ENCODE assay signal across 9 cellular contexts in the genomic region with DNA sequence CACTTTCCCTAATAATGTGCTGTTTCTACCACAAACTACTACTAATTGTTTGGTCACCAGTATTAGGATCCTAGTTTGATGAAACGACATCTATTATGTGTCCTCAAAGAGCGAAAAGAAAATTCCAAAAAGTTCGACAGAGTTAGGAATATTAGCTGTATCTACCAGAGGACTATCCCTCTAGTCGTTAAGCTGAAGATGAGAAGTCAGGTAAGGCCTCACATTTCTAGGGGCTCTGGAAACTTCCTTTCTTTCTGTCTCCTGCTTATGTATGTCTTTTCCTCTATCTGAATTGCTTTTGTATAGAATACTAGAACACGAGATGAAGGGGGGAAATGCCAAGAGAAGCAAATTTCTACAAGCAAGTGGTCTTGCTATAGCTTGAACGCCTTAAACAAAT. TPM values are rescaled to one million over a fixed set of nuclear protein-coding genes. Genes with fewer than 3 reads are reported as not detected.
DNase-seq lines count a peak whose midpoint lies in the region; ATAC-seq and TF ChIP-seq lines count a peak whose summit lies in the region.
"Had no signal": no experiment of that assay in that cellular context is flagged by ENCODE, and none has a peak within 500 bp of the region (broad histone marks: within the 10 kb centered on the region; RNA-seq: fewer than 3 reads in every experiment).

No MANE protein-coding gene starts in this region.

- 56% methylated on average over 6 of the region's 6 CpGs for WGBS in SK-N-SH (ENCODE audit: low lambda C conversion rate)

- TF ChIP-seq RAD21 in SK-N-SH (IDR thresholded peaks at IDR 0.05; ENCODE audit: low read length): no peak

- no peaks in the 10 kb centered on the region for H3K9me2 ChIP-seq in SK-N-SH

- peak overlapping the region; percentile 96 for H3K9ac ChIP-seq in SK-N-SH

- TF ChIP-seq CTCF in SK-N-SH (IDR thresholded peaks at IDR 0.05): no peak

- H3K36me3 Mint-ChIP-seq in activated T-helper 17 cell treated with anti-CD3 and anti-CD28 coated beads, Interleukin-2, amount 50 U/mL, for 72 hours (ENCODE audit: low read depth): peaks cover 20% of the 10 kb centered on the region
- peaks cover under 1% of the 10 kb centered on the region for H3K36me3 Mint-ChIP-seq in stimulated activated memory B cell treated with anti-CD40 and anti-IgM and Interleukin-4, amounts not matched to agents 10 μg/mL and 1 μg/mL and 100 μg/mL, for 72 hours

- no peaks in the 10 kb centered on the region for H3K9me3 Mint-ChIP-seq in activated T-helper 17 cell treated with anti-CD3 and anti-CD28 coated beads, Interleukin-2, amount 50 U/mL, for 72 hours
- H3K9me3 Mint-ChIP-seq in stimulated activated memory B cell treated with anti-CD40 and anti-IgM and Interleukin-4, amounts not matched to agents 10 μg/mL and 1 μg/mL and 100 μg/mL, for 72 hours: no peaks in the 10 kb centered on the region

- peaks cover 65% of the 10 kb centered on the region for H3K79me2 ChIP-seq in SK-N-SH (ENCODE audit: insufficient read depth)

- peak overlapping the region; percentile 97 for H3K4me3 Mint-ChIP-seq in activated T-helper 17 cell treated with anti-CD3 and anti-CD28 coated beads, Interleukin-2, amount 50 U/mL, for 72 hours
- peak overlapping the region; percentile 98 for H3K4me3 Mint-ChIP-seq in stimulated activated memory B cell treated with anti-CD40 and anti-IgM and Interleukin-4, amounts not matched to agents 10 μg/mL and 1 μg/mL and 100 μg/mL, for 72 hours

- no peaks in the 10 kb centered on the region for H3K27me3 ChIP-seq in SK-N-SH (ENCODE audit: insufficient read depth)

- H3K27me3 Mint-ChIP-seq in activated T-helper 17 cell treated with anti-CD3 and anti-CD28 coated beads, Interleukin-2, amount 50 U/mL, for 72 hours: no peaks in the 10 kb centered on the region
- no peaks in the 10 kb centered on the region for H3K27me3 Mint-ChIP-seq in stimulated activated memory B cell treated with anti-CD40 and anti-IgM and Interleukin-4, amounts not matched to agents 10 μg/mL and 1 μg/mL and 100 μg/mL, for 72 hours

- peak overlapping the region; percentile 64 to 87 for H3K4me3 ChIP-seq in SK-N-SH (ENCODE audit: low read depth in 2 of 2, low read length in 1 of 2)
- peak overlapping the region; percentile 98 for H3K4me3 ChIP-seq in iPS-18c (ENCODE audit: insufficient read depth, low read depth, low read length)

- DNase-seq in SK-N-SH: no peak
- DNase-seq in NCI-H146 (lab: John Stamatoyannopoulos, UW): no peak
- no peak for DNase-seq in stimulated activated CD4-positive, alpha-beta T cell treated with anti-CD3 and anti-CD28 coated beads, Interleukin-1b, Interleukin-23, amount 100 ng/mL, for 48 hours
- DNase-seq: NCI-H2029 had no signal

- TF ChIP-seq EP300 in SK-N-SH (IDR thresholded peaks at IDR 0.05; ENCODE audit: borderline replicate concordance in 1 of 2, low read depth in 1 of 2, low read length in 1 of 2): no peak

- peaks cover 0 to 5% of the 10 kb centered on the region in 2 experiments; a peak in 3 of 4 replicates for H3K4me1 ChIP-seq in SK-N-SH (ENCODE audit: control insufficient read depth in 1 of 2, insufficient read depth in 2 of 2, low read depth in 1 of 2, low read length in 1 of 2)

- peaks cover 45% of the 10 kb centered on the region for H4K20me1 ChIP-seq in SK-N-SH (ENCODE audit: insufficient read depth)

- peak overlapping the region; percentile 83 for H3K4me2 ChIP-seq in SK-N-SH

- H3K9me3 ChIP-seq in SK-N-SH (no peaks in the 10 kb centered on the region), iPS-18c (ENCODE audit: control insufficient read depth, insufficient read depth, low read length) (peaks cover 2% of the 10 kb centered on the region)

- H3F3A ChIP-seq in SK-N-SH (replicated peaks; ENCODE audit: insufficient read depth): peaks cover 4% of the 10 kb centered on the region

- no peaks in the 10 kb centered on the region for H3K36me3 ChIP-seq in SK-N-SH (replicated peaks in 1 of 2; ENCODE audit: control insufficient read depth in 1 of 2, insufficient read depth in 2 of 2, low read length in 1 of 2)

- peaks cover 39% of the 10 kb centered on the region for H3K4me1 Mint-ChIP-seq in activated T-helper 17 cell treated with anti-CD3 and anti-CD28 coated beads, Interleukin-2, amount 50 U/mL, for 72 hours
- H3K4me1 Mint-ChIP-seq in stimulated activated memory B cell treated with anti-CD40 and anti-IgM and Interleukin-4, amounts not matched to agents 10 μg/mL and 1 μg/mL and 100 μg/mL, for 72 hours: peaks cover 66% of the 10 kb centered on the region

- H3K27ac ChIP-seq in SK-N-SH (ENCODE audit: low read depth in 2 of 2, low read length in 1 of 2): peak overlapping the region in 1 of 2 experiments; percentile 88; a peak in 1 of 4 replicates

- CTCF ChIA-PET in SK-N-SH (lab: Yijun Ruan, JAX): interaction anchor here (0.8 to 0.9 kb wide), 2 partner anchors 17 to 48 kb away, joined by 3 read pairs; no protein-coding TSS in a partner anchor

- ATAC-seq in SK-N-SH treated with all-trans-retinoic acid at 6 μM for 48 hours: no peak
- ATAC-seq in activated T-helper 17 cell treated with anti-CD3 and anti-CD28 coated beads, Interleukin-2, amount 50 U/mL, for 72 hours (replicated peaks): no peak
- ATAC-seq in stimulated activated memory B cell treated with anti-CD40 and anti-IgM and Interleukin-4, amounts not matched to agents 10 μg/mL and 1 μg/mL and 100 μg/mL, for 72 hours: no peak
- ATAC-seq in GM19351 (IDR thresholded peaks at IDR 0.05; ENCODE audit: unreplicated experiment): no peak

- POLR2A ChIA-PET in SK-N-SH (lab: Yijun Ruan, JAX): no interaction called here

- no peak overlapping the region for H2AFZ ChIP-seq in SK-N-SH (ENCODE audit: low read depth)

- H3K27ac Mint-ChIP-seq in activated T-helper 17 cell treated with anti-CD3 and anti-CD28 coated beads, Interleukin-2, amount 50 U/mL, for 72 hours: peak overlapping the region; percentile 97
- H3K27ac Mint-ChIP-seq in stimulated activated memory B cell treated with anti-CD40 and anti-IgM and Interleukin-4, amounts not matched to agents 10 μg/mL and 1 μg/mL and 100 μg/mL, for 72 hours: peak overlapping the region; percentile 96

TF ChIP-seq in SK-N-SH, 30 proteins besides CTCF, POLR2A, EP300 and RAD21:
- no peak for TF ChIP-seq EZH2phosphoT487 (IDR thresholded peaks at IDR 0.05; ENCODE audit: borderline replicate concordance, low read depth)

TF ChIP-seq in SK-N-SH treated with all-trans-retinoic acid at 6 μM for 48 hours, 23 proteins besides CTCF, POLR2A, EP300 and RAD21:
- TF ChIP-seq ZNF8 (CRISPR knock-in tag; IDR thresholded peaks at IDR 0.05) (no peak), CSDC2 (CRISPR knock-in tag; IDR thresholded peaks at IDR 0.05) (no peak), ZC3H10 (CRISPR knock-in tag; IDR thresholded peaks at IDR 0.05) (no peak), CREB5 (CRISPR knock-in tag; IDR thresholded peaks at IDR 0.05; ENCODE audit: low read depth) (no peak), ZNF565 (CRISPR knock-in tag; conservative IDR thresholded peaks at IDR 0.05; ENCODE audit: low read depth) (no peak), ISL1 (CRISPR knock-in tag; IDR thresholded peaks at IDR 0.05) (no peak)

RNA-seq across cellular contexts. Expression of gene GLG1, which starts 1.6 kb away (rescaled TPM):
- polyA plus RNA-seq in SK-N-SH (2012; rRNA removed): 61.6 and 71.1 TPM in 2 replicates
- polyA plus RNA-seq in SK-N-SH (2012; cell fraction: cytosol; rRNA removed): 68.1 and 72.7 TPM in 2 replicates
- polyA plus RNA-seq in SK-N-SH (2012; cell fraction: nucleus; rRNA removed): 73.9 and 96.3 TPM in 2 replicates
- total RNA-seq in activated T-helper 17 cell treated with anti-CD3 and anti-CD28 coated beads, Interleukin-2, amount 50 U/mL, for 72 hours: 10 to 100 TPM; 62.6 to 74.1 TPM
